In genomic region chr6:159745081-159745480, GRCh38 we compare ENCODE assay signal across 14 cellular contexts.
"Had no signal": no experiment of that assay in that cellular context is flagged by ENCODE, and none has a peak within 500 bp of the region (broad histone marks: within the 10 kb centered on the region; RNA-seq: fewer than 3 reads in every experiment).

No MANE protein-coding gene starts in this region.

- DNase-seq: activated CD4-positive, alpha-beta T cell treated with anti-CD3 and anti-CD28 coated beads for 48 hours; activated gamma-delta T cell treated with Interleukin-2 at 50 U/mL for 16 hours; body of pancreas; cerebellar nuclear complex; dorsolateral prefrontal cortex; hypothalamus; left colon; mammary epithelial cell; mucosa of descending colon; nephron progenitor cell; stimulated activated CD4-positive, alpha-beta T cell treated with anti-CD3 and anti-CD28 coated beads, Interleukin-4, amount 100 ng/mL, for 1 hour; stimulated activated CD8-positive, alpha-beta memory T cell treated with anti-CD3 and anti-CD28 coated beads, Interleukin-4, amount 100 ng/mL, for 48 hours; T-cell; WERI-Rb-1 had no signal

- ATAC-seq: body of pancreas, left colon, mucosa of descending colon, T-cell had no signal

- H3K27me3 Mint-ChIP-seq: T-cell had no signal

- H3K9me3 Mint-ChIP-seq: nephron progenitor cell, T-cell had no signal

- H3K4me1 Mint-ChIP-seq: nephron progenitor cell had no signal

- H3K4me3 Mint-ChIP-seq: nephron progenitor cell, T-cell had no signal
